1 cellular context compared by ENCODE assay signal in the genomic region with DNA sequence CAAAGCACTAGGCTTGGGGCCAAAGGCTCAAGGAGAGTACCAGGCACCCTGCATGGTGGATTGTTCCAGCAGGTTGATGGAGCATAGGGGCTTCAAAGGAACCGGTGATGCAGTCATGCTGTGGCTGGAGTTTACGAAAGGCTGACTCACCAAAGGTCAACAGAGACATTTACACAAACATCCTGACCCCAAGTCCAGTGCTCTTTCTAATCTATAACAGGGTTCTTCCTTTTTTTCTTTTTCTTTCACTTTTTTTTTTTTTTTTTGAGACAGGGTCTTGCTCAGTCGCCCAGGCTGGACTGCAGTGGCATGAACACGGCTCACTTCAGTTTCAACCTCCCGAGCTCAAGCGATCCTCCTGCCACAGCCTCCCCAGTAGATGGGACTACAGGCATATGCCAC.
A peak's percentile ranks its signal among the peaks of the same experiment; 100 is the strongest.
TF ChIP-seq lines count a peak whose summit lies in the region.

No MANE protein-coding gene starts in this region.

TF ChIP-seq in HepG2, 621 proteins besides CTCF, POLR2A, EP300 and RAD21 (continued from another document and continues in another):
- TF ChIP-seq, protein P1, sequence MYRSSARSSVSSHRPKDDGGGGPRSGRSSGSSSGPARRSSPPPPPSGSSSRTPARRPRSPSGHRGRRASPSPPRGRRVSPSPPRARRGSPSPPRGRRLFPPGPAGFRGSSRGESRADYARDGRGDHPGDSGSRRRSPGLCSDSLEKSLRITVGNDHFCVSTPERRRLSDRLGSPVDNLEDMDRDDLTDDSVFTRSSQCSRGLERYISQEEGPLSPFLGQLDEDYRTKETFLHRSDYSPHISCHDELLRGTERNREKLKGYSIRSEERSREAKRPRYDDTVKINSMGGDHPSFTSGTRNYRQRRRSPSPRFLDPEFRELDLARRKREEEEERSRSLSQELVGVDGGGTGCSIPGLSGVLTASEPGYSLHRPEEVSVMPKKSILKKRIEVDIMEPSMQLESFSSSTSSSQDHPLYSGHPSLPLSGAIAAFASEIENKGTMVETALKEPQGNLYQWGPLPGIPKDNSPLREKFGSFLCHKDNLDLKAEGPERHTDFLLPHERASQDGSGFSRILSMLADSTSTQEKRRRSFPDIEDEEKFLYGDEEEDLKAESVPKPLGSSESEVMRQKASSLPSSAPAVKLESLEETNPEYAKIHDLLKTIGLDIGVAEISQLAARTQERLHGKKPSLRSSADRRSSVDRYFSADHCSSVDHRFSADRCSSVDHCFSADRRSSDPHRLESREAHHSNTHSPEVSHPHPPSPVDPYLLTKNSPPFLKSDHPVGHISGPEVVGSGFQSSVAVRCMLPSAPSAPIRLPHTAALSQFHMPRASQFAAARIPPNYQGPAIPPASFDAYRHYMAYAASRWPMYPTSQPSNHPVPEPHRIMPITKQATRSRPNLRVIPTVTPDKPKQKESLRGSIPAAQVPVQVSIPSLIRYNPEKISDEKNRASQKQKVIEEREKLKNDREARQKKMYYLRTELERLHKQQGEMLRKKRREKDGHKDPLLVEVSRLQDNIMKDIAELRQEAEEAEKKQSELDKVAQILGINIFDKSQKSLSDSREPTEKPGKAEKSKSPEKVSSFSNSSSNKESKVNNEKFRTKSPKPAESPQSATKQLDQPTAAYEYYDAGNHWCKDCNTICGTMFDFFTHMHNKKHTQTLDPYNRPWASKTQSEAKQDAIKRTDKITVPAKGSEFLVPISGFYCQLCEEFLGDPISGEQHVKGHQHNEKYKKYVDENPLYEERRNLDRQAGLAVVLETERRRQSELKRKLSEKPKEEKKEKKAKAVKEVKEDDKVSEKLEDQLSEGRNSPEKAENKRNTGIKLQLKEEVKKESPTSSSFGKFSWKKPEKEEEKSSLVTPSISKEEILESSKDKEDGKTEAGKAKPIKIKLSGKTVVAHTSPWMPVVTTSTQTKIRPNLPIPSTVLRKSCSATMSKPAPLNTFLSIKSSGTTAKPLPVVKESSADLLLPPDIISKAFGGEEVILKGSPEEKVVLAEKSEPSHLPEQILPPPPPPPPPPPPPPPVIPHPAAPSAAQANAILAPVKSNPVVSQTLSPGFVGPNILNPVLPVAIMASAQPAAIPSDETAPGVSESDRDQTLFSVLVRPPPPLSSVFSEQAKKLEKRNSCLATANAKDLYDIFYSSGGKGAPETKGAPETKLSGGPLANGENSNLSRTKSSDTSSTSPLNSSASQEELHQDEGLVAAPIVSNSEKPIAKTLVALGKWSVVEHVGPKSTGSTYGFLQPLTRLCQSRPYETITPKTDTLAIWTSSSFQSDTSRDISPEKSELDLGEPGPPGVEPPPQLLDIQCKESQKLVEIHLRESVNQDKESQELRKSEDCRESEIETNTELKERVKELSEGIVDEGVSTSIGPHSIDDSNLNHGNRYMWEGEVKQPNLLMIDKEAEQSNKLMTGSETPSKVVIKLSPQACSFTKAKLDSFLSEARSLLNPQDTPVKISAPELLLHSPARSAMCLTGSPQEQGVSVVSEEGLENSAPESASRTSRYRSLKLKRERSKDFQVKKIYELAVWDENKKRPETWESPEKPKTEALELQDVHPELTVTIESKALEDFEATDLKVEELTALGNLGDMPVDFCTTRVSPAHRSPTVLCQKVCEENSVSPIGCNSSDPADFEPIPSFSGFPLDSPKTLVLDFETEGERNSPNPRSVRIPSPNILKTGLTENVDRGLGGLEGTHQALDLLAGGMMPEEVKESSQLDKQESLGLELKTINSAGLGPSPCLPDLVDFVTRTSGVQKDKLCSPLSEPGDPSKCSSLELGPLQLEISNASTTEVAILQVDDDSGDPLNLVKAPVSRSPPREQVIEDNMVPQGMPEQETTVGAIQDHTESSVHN (CRISPR knock-in tag; IDR thresholded peaks at IDR 0.05) = no peak
- TF ChIP-seq, protein P2, sequence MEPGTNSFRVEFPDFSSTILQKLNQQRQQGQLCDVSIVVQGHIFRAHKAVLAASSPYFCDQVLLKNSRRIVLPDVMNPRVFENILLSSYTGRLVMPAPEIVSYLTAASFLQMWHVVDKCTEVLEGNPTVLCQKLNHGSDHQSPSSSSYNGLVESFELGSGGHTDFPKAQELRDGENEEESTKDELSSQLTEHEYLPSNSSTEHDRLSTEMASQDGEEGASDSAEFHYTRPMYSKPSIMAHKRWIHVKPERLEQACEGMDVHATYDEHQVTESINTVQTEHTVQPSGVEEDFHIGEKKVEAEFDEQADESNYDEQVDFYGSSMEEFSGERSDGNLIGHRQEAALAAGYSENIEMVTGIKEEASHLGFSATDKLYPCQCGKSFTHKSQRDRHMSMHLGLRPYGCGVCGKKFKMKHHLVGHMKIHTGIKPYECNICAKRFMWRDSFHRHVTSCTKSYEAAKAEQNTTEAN (CRISPR knock-in tag; conservative IDR thresholded peaks at IDR 0.05) = peak; percentile 62; the same call in 1 of the 2 replicates
- peak; percentile 71; the same call in 1 of the 2 replicates for TF ChIP-seq ZNF350 (CRISPR knock-in tag; IDR thresholded peaks at IDR 0.05; ENCODE audit: borderline replicate concordance, low read depth)
- no peak for TF ChIP-seq ZNF296 (CRISPR knock-in tag; conservative IDR thresholded peaks at IDR 0.05)
- TF ChIP-seq ZNF569 (CRISPR knock-in tag; IDR thresholded peaks at IDR 0.05; ENCODE audit: borderline replicate concordance) = no peak
- no peak; the same call in 1 of the 2 replicates for TF ChIP-seq ZNF768 (CRISPR knock-in tag; IDR thresholded peaks at IDR 0.05)
- TF ChIP-seq SAFB2 (CRISPR knock-in tag; IDR thresholded peaks at IDR 0.05; ENCODE audit: borderline replicate concordance, low read depth) = no peak
- TF ChIP-seq ZNF34 (CRISPR knock-in tag; IDR thresholded peaks at IDR 0.05; ENCODE audit: borderline replicate concordance) = no peak
- no peak for TF ChIP-seq TBP (CRISPR knock-in tag; IDR thresholded peaks at IDR 0.05)
- no peak for TF ChIP-seq ZNF660 (CRISPR knock-in tag; IDR thresholded peaks at IDR 0.05; ENCODE audit: borderline replicate concordance, low read depth)
- no peak for TF ChIP-seq DNMT1 (CRISPR knock-in tag; IDR thresholded peaks at IDR 0.05)
- TF ChIP-seq CREB1 (IDR thresholded peaks at IDR 0.05) = 0 out of 2 replicates have a peak, but pooled peaks have one; percentile 39
- peak; percentile 60 for TF ChIP-seq CREB1 (CRISPR knock-in tag; IDR thresholded peaks at IDR 0.05)
- peak; percentile 82 for TF ChIP-seq BCL6 (CRISPR knock-in tag; IDR thresholded peaks at IDR 0.05)
- TF ChIP-seq SMARCC2 (IDR thresholded peaks at IDR 0.05) = no peak
- TF ChIP-seq ZNF614 (CRISPR knock-in tag; IDR thresholded peaks at IDR 0.05; ENCODE audit: borderline replicate concordance) = peak; percentile 71; the same call in 1 of the 2 replicates
- TF ChIP-seq NONO (IDR thresholded peaks at IDR 0.05) = no peak
- no peak for TF ChIP-seq NONO (CRISPR knock-in tag; conservative IDR thresholded peaks at IDR 0.05)
- TF ChIP-seq MBNL3 (CRISPR knock-in tag; conservative IDR thresholded peaks at IDR 0.05) = no peak
- no peak for TF ChIP-seq ZFP90 (CRISPR knock-in tag; IDR thresholded peaks at IDR 0.05; ENCODE audit: borderline replicate concordance)
- TF ChIP-seq, protein P3, sequence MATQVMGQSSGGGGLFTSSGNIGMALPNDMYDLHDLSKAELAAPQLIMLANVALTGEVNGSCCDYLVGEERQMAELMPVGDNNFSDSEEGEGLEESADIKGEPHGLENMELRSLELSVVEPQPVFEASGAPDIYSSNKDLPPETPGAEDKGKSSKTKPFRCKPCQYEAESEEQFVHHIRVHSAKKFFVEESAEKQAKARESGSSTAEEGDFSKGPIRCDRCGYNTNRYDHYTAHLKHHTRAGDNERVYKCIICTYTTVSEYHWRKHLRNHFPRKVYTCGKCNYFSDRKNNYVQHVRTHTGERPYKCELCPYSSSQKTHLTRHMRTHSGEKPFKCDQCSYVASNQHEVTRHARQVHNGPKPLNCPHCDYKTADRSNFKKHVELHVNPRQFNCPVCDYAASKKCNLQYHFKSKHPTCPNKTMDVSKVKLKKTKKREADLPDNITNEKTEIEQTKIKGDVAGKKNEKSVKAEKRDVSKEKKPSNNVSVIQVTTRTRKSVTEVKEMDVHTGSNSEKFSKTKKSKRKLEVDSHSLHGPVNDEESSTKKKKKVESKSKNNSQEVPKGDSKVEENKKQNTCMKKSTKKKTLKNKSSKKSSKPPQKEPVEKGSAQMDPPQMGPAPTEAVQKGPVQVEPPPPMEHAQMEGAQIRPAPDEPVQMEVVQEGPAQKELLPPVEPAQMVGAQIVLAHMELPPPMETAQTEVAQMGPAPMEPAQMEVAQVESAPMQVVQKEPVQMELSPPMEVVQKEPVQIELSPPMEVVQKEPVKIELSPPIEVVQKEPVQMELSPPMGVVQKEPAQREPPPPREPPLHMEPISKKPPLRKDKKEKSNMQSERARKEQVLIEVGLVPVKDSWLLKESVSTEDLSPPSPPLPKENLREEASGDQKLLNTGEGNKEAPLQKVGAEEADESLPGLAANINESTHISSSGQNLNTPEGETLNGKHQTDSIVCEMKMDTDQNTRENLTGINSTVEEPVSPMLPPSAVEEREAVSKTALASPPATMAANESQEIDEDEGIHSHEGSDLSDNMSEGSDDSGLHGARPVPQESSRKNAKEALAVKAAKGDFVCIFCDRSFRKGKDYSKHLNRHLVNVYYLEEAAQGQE (IDR thresholded peaks at IDR 0.05; ENCODE audit: borderline replicate concordance in 1 of 2, low read depth in 1 of 2, low read length in 2 of 2) = no peak; a peak in 1 of 4 replicates
- no peak for TF ChIP-seq KLF9 (CRISPR knock-in tag; IDR thresholded peaks at IDR 0.05; ENCODE audit: low read depth)
- TF ChIP-seq, protein P4, sequence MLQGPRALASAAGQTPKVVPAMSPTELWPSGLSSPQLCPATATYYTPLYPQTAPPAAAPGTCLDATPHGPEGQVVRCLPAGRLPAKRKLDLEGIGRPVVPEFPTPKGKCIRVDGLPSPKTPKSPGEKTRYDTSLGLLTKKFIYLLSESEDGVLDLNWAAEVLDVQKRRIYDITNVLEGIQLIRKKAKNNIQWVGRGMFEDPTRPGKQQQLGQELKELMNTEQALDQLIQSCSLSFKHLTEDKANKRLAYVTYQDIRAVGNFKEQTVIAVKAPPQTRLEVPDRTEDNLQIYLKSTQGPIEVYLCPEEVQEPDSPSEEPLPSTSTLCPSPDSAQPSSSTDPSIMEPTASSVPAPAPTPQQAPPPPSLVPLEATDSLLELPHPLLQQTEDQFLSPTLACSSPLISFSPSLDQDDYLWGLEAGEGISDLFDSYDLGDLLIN (CRISPR knock-in tag; IDR thresholded peaks at IDR 0.05; ENCODE audit: borderline replicate concordance) = no peak
- no peak for TF ChIP-seq ZFP36 (IDR thresholded peaks at IDR 0.05; ENCODE audit: borderline replicate concordance, low read depth, low read length, partially characterized antibody)
- peak; percentile 88 for TF ChIP-seq FOXA1 (IDR thresholded peaks at IDR 0.05)
- TF ChIP-seq FOXA1 (CRISPR knock-in tag; IDR thresholded peaks at IDR 0.05) = peak; percentile 98
- 0 out of 2 replicates have a peak, but pooled peaks have one; percentile 29 for TF ChIP-seq ZSCAN21 (CRISPR knock-in tag; IDR thresholded peaks at IDR 0.05; ENCODE audit: borderline replicate concordance)
- TF ChIP-seq SYNCRIP (IDR thresholded peaks at IDR 0.05; ENCODE audit: insufficient read depth, low read depth, low read length) = no peak
- TF ChIP-seq ZNF143 (CRISPR knock-in tag; IDR thresholded peaks at IDR 0.05) = no peak
- TF ChIP-seq ZNF234 (CRISPR knock-in tag; conservative IDR thresholded peaks at IDR 0.05) = no peak
- TF ChIP-seq DNMT3B (CRISPR knock-in tag; conservative IDR thresholded peaks at IDR 0.05) = peak; percentile 83; the same call in 1 of the 2 replicates
- TF ChIP-seq CEBPB (IDR thresholded peaks at IDR 0.05; ENCODE audit: borderline replicate concordance, low read depth, low read length) = peak; percentile 81
- peak; percentile 68; the same call in 1 of the 2 replicates for TF ChIP-seq ZNF430 (CRISPR knock-in tag; IDR thresholded peaks at IDR 0.05)
- TF ChIP-seq, protein P5, sequence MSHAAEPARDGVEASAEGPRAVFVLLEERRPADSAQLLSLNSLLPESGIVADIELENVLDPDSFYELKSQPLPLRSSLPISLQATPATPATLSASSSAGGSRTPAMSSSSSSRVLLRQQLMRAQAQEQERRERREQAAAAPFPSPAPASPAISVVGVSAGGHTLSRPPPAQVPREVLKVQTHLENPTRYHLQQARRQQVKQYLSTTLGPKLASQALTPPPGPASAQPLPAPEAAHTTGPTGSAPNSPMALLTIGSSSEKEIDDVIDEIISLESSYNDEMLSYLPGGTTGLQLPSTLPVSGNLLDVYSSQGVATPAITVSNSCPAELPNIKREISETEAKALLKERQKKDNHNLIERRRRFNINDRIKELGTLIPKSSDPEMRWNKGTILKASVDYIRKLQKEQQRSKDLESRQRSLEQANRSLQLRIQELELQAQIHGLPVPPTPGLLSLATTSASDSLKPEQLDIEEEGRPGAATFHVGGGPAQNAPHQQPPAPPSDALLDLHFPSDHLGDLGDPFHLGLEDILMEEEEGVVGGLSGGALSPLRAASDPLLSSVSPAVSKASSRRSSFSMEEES (CRISPR knock-in tag; IDR thresholded peaks at IDR 0.05) = peak; percentile 74; the same call in 1 of the 2 replicates
- TF ChIP-seq MTF2 (CRISPR knock-in tag; IDR thresholded peaks at IDR 0.05; ENCODE audit: borderline replicate concordance) = no peak
- peak; percentile 95 for TF ChIP-seq NCOA2 (CRISPR knock-in tag; IDR thresholded peaks at IDR 0.05)
- TF ChIP-seq ELF1 (CRISPR knock-in tag; IDR thresholded peaks at IDR 0.05) = no peak
- no peak for TF ChIP-seq ISX (CRISPR knock-in tag; conservative IDR thresholded peaks at IDR 0.05)
- TF ChIP-seq SOX6 (IDR thresholded peaks at IDR 0.05) = no peak
- peak; percentile 94 for TF ChIP-seq SOX6 (CRISPR knock-in tag; IDR thresholded peaks at IDR 0.05)
- TF ChIP-seq MXD4 (CRISPR knock-in tag; IDR thresholded peaks at IDR 0.05) = no peak
- TF ChIP-seq GPN1 (CRISPR knock-in tag; IDR thresholded peaks at IDR 0.05; ENCODE audit: borderline replicate concordance) = no peak
- no peak for TF ChIP-seq ZSCAN12 (CRISPR knock-in tag; IDR thresholded peaks at IDR 0.05)
- TF ChIP-seq, protein P6, sequence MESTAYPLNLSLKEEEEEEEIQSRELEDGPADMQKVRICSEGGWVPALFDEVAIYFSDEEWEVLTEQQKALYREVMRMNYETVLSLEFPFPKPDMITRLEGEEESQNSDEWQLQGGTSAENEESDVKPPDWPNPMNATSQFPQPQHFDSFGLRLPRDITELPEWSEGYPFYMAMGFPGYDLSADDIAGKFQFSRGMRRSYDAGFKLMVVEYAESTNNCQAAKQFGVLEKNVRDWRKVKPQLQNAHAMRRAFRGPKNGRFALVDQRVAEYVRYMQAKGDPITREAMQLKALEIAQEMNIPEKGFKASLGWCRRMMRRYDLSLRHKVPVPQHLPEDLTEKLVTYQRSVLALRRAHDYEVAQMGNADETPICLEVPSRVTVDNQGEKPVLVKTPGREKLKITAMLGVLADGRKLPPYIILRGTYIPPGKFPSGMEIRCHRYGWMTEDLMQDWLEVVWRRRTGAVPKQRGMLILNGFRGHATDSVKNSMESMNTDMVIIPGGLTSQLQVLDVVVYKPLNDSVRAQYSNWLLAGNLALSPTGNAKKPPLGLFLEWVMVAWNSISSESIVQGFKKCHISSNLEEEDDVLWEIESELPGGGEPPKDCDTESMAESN (CRISPR knock-in tag; conservative IDR thresholded peaks at IDR 0.05) = 0 out of 2 replicates have a peak, but pooled peaks have one; percentile 39
- TF ChIP-seq, protein P7, sequence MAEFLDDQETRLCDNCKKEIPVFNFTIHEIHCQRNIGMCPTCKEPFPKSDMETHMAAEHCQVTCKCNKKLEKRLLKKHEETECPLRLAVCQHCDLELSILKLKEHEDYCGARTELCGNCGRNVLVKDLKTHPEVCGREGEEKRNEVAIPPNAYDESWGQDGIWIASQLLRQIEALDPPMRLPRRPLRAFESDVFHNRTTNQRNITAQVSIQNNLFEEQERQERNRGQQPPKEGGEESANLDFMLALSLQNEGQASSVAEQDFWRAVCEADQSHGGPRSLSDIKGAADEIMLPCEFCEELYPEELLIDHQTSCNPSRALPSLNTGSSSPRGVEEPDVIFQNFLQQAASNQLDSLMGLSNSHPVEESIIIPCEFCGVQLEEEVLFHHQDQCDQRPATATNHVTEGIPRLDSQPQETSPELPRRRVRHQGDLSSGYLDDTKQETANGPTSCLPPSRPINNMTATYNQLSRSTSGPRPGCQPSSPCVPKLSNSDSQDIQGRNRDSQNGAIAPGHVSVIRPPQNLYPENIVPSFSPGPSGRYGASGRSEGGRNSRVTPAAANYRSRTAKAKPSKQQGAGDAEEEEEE (CRISPR knock-in tag; IDR thresholded peaks at IDR 0.05; ENCODE audit: borderline replicate concordance) = no peak
